In the genomic region with DNA sequence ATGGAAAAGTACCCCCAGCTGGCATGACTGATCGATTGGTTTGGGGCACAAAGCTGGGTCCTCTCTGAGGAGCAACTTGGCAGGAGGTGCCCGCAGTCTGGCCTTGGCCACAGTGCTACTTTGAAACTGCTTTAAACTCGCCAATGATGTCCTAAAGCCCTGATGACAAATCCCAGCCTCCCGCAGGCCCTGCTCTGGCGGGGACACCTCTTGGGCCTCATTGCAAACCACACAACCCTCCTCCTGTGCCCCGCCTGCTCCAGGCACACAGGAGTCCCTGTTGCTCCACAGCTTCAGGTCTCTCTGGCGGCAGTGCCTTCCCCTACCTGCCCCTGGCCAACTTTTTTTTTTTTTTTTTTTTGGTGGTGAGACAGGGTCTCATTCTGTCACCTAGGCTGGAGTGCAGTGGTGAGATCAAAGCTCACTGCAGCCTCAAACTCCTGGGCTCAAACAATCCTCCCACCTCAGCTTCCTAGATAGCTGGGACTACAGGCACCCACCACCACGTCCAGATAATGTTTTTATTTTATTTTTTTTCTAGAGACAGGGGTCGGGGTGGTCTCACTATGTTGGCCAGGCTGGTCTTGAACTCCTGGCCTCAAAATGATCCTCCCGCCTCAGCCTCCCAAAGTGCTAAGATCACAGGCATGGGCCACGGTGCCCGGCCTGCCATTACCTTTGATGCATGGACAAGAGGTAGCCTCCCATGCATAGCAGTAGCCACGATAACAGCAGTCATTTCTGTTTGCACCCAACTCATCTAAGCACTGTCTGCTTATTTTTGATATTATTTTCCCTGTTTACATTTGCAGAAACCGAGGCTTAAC, we compare ENCODE assay signal across 17 cellular contexts. TPM values are rescaled to one million over a fixed set of nuclear protein-coding genes. Genes with fewer than 3 reads are reported as not detected.
DNase-seq lines count a peak whose midpoint lies in the region; ATAC-seq and TF ChIP-seq lines count a peak whose summit lies in the region.
"Had no signal": no experiment of that assay in that cellular context is flagged by ENCODE, and none has a peak within 500 bp of the region (broad histone marks: within the 10 kb centered on the region; RNA-seq: fewer than 3 reads in every experiment).

No MANE protein-coding gene starts in this region.

- no peak overlapping the region for H3K4me3 Mint-ChIP-seq in CD4-positive, alpha-beta T cell
- no peak overlapping the region for H3K4me3 Mint-ChIP-seq in osteocyte (ENCODE audit: unreplicated experiment)
- H3K4me3 Mint-ChIP-seq: activated CD8-positive, alpha-beta T cell treated with anti-CD3 and anti-CD28 coated beads, Interleukin-2, amount 10 ng/mL, durations not matched to agents 7 days and 5 days had no signal

- H3K36me3 Mint-ChIP-seq in CD4-positive, alpha-beta T cell (ENCODE audit: low read depth) = no peaks in the 10 kb centered on the region
- H3K36me3 Mint-ChIP-seq in osteocyte (ENCODE audit: unreplicated experiment) = no peaks in the 10 kb centered on the region

- H3K27ac ChIP-seq in CD4-positive, alpha-beta T cell (ENCODE audit: low read depth, low read length) = no peak overlapping the region
- peak overlapping the region; percentile 84 to 89 for H3K27ac ChIP-seq in breast epithelium
- H3K27ac ChIP-seq: SJCRH30 had no signal

- H3K36me3 ChIP-seq in breast epithelium = no peaks in the 10 kb centered on the region
- H3K36me3 ChIP-seq: prostate gland, SJCRH30, tibial artery had no signal

- no peak overlapping the region for H3K4me3 ChIP-seq in breast epithelium
- H3K4me3 ChIP-seq: prostate gland, SJCRH30, tibial artery had no signal

- DNase-seq in CD4-positive, alpha-beta T cell = no peak
- DNase-seq in MV-4-11 (lab: John Stamatoyannopoulos, UW) (peak; percentile 29), breast epithelium (ENCODE audit: low spot score in 2 of 2) (peak in 1 of 2 donors; percentile 69), osteocyte (ENCODE audit: extremely low spot score, unreplicated experiment) (no peak), C1 segment of cervical spinal cord (lab: John Stamatoyannopoulos, UW) (no peak)
- DNase-seq in stimulated activated CD4-positive, alpha-beta T cell treated with anti-CD3 and anti-CD28 coated beads, Interleukin-2, amount 100 ng/mL, for 48 hours = no peak
- DNase-seq: activated CD8-positive, alpha-beta T cell treated with anti-CD3 and anti-CD28 coated beads, Interleukin-2, amount 10 ng/mL, durations not matched to agents 7 days and 5 days; activated effector memory CD4-positive, alpha-beta T cell treated with anti-CD3 and anti-CD28 coated beads, Interleukin-2, amount 50 U/mL, for 16 hours; effector CD4-positive, alpha-beta T cell; foreskin fibroblast; NCI-H1694; NCI-H748 treated with DMSO at 0.1 percent for 48 hours; tibial artery had no signal

- TF ChIP-seq POLR2A in breast epithelium (IDR thresholded peaks at IDR 0.05) = no peak

- H3K27me3 Mint-ChIP-seq in CD4-positive, alpha-beta T cell = no peaks in the 10 kb centered on the region
- H3K27me3 Mint-ChIP-seq in osteocyte (ENCODE audit: unreplicated experiment) = no peaks in the 10 kb centered on the region

- ATAC-seq in CD4-positive, alpha-beta T cell (ENCODE audit: poor library complexity) = no peak
- ATAC-seq in GM21515 (IDR thresholded peaks at IDR 0.05; ENCODE audit: unreplicated experiment) (no peak), HG02970 (IDR thresholded peaks at IDR 0.05; ENCODE audit: low FRiP score, unreplicated experiment) (no peak)

- intact Hi-C loops in CD4-positive, alpha-beta T cell (cut with DNase I, micrococcal nuclease) = no loop called here
- intact Hi-C loops in breast epithelium (cut with DNase I; ENCODE audit: low total_unique reads) = no loop called here

- TF ChIP-seq CTCF in CD4-positive, alpha-beta T cell (IDR thresholded peaks at IDR 0.05) = no peak
- no peak for TF ChIP-seq CTCF in breast epithelium (IDR thresholded peaks at IDR 0.05)
- TF ChIP-seq CTCF in osteocyte (IDR thresholded peaks at IDR 0.05) = no peak

- H3K4me1 Mint-ChIP-seq in CD4-positive, alpha-beta T cell (ENCODE audit: low read depth) = peaks cover 45% of the 10 kb centered on the region
- peaks cover 76% of the 10 kb centered on the region for H3K4me1 Mint-ChIP-seq in osteocyte (ENCODE audit: unreplicated experiment)

- POLR2A ChIA-PET in CD4-positive, alpha-beta T cell (lab: Charles Lee) = interaction anchor here (1.0 to 2.4 kb wide), 3 partner anchors 9 to 27 kb away, joined by 3 to 18 read pairs (median 5); no protein-coding TSS in a partner anchor

- peak overlapping the region; percentile 70 for H3K27ac Mint-ChIP-seq in CD4-positive, alpha-beta T cell
- peak overlapping the region; percentile 56 for H3K27ac Mint-ChIP-seq in osteocyte (ENCODE audit: unreplicated experiment)
- H3K27ac Mint-ChIP-seq: activated CD8-positive, alpha-beta T cell treated with anti-CD3 and anti-CD28 coated beads, Interleukin-2, amount 10 ng/mL, durations not matched to agents 7 days and 5 days had no signal

- no peaks in the 10 kb centered on the region for H3K27me3 ChIP-seq in CD4-positive, alpha-beta T cell (ENCODE audit: control insufficient read depth, insufficient read depth, low read length)
- H3K27me3 ChIP-seq in breast epithelium = no peaks in the 10 kb centered on the region
- H3K27me3 ChIP-seq: SJCRH30, tibial artery had no signal

- H3K4me1 ChIP-seq in breast epithelium = peaks cover 4 to 11% of the 10 kb centered on the region in 2 donors
- H3K4me1 ChIP-seq: prostate gland had no signal

- H3K9me3 Mint-ChIP-seq in CD4-positive, alpha-beta T cell = no peaks in the 10 kb centered on the region
- H3K9me3 Mint-ChIP-seq in osteocyte (ENCODE audit: unreplicated experiment) = no peaks in the 10 kb centered on the region

- no peaks in the 10 kb centered on the region for H3K9me3 ChIP-seq in CD4-positive, alpha-beta T cell (ENCODE audit: control insufficient read depth, low read length)
- H3K9me3 ChIP-seq in breast epithelium = no peaks in the 10 kb centered on the region
- H3K9me3 ChIP-seq: prostate gland, SJCRH30, tibial artery had no signal

- CTCF ChIA-PET in CD4-positive, alpha-beta T cell (lab: Charles Lee) = interaction anchor here (0.7 to 1.6 kb wide), 2 partner anchors 75 to 98 kb away, joined by 3 to 7 read pairs; no protein-coding TSS in a partner anchor

RNA-seq across cellular contexts. Expression of a gene that starts 37.8 kb away (rescaled TPM):
- 10 to 100 TPM; 76.3 to 79.7 TPM for total RNA-seq in CD4-positive, alpha-beta T cell
- 10 to 100 TPM; 16.4 to 68.3 (median 18.7) TPM for total RNA-seq in breast epithelium
- total RNA-seq in osteocyte = 23.4 and 24.0 TPM in 2 replicates

RNA-seq across cellular contexts. Expression of a gene that starts 43.7 kb away (rescaled TPM):
- total RNA-seq in CD4-positive, alpha-beta T cell = 100 to 1,000 TPM; 226 to 257 TPM
- 100 to 1,000 TPM in 1 of 3 donors, 10 to 100 TPM in 2; 50.6 to 109 (median 59.0) TPM for total RNA-seq in breast epithelium
- 179 and 189 TPM in 2 replicates for total RNA-seq in osteocyte
